8 cellular contexts compared by ENCODE assay signal in the genomic region with DNA sequence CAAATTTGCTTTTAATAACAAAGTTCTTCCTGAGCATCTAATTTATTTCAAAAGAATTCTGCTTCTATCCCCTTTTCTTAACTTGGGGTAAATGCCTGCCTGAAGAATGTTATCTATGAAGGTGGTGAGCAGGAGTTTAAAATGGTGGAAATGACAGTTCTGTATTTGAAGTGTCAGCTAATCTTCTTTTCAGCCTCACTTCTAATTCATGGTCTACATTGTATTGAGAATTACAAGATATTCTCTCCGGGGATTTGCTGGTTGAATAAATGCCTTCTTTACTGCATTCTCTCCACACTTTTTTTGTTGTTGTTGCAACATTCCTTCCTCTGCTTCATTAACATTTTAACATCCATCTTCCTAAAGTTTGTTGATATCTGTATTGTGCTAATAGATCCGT.
"Had no signal": no experiment of that assay in that cellular context is flagged by ENCODE, and none has a peak within 500 bp of the region (broad histone marks: within the 10 kb centered on the region; RNA-seq: fewer than 3 reads in every experiment).

No MANE protein-coding gene starts in this region.

- H3K4me2 ChIP-seq: GM23338 had no signal

- H2AFZ ChIP-seq: GM23338 had no signal

- DNase-seq: H7, HFFc6, IMR-90, KBM-7 had no signal

- H3K9me3 ChIP-seq: HAP-1 had no signal

- ATAC-seq: GM23338, HCT116 had no signal

- FAIRE-seq: HTR-8/SVneo had no signal

- H3K4me3 ChIP-seq: GM23338, HAP-1 had no signal

- H3K36me3 ChIP-seq: HAP-1 had no signal
